ENCODE assay signal across 19 cellular contexts in the genomic region with DNA sequence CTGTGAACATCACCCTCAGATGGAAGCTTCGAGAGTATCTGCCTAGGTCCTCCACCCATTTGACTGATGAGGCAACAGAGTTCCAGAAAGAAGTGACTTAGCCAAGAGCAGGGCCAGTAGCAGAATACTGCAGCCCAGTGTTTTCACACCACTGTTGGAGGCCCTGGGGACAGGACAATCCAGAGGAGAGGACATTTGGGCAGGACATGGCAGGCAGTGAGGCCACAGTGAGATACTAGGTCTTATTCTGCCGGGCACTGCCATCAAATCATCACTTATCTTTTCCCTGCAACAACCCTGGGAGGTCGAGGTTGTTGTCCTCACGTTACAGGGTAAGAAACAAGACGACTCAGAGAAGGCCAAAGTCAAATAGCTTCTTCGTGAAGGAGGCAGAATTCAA. TPM values are rescaled to one million over a fixed set of nuclear protein-coding genes. Genes with fewer than 3 reads are reported as not detected.
DNase-seq lines count a peak whose midpoint lies in the region; ATAC-seq lines count a peak whose summit lies in the region.
"Had no signal": no experiment of that assay in that cellular context is flagged by ENCODE, and none has a peak within 500 bp of the region (broad histone marks: within the 10 kb centered on the region; RNA-seq: fewer than 3 reads in every experiment).

No MANE protein-coding gene starts in this region.

- peaks cover 25% of the 10 kb centered on the region for H3K27me3 Mint-ChIP-seq in activated CD4-positive, alpha-beta memory T cell treated with anti-CD3 and anti-CD28 coated beads, Interleukin-2, amount 10 ng/mL, durations not matched to agents 7 days and 5 days
- H3K27me3 Mint-ChIP-seq in activated CD4-positive, alpha-beta memory T cell treated with anti-CD3 and anti-CD28 coated beads for 36 hours = peaks cover 7% of the 10 kb centered on the region

- ATAC-seq in sciatic nerve = no peak
- no peak for ATAC-seq in HG03095 (IDR thresholded peaks at IDR 0.05; ENCODE audit: unreplicated experiment)

- peak; percentile 7 for DNase-seq in activated CD4-positive, alpha-beta memory T cell treated with anti-CD3 and anti-CD28 coated beads, Interleukin-2, amount 10 ng/mL, durations not matched to agents 7 days and 5 days
- no peak for DNase-seq in activated CD4-positive, alpha-beta memory T cell treated with anti-CD3 and anti-CD28 coated beads for 36 hours
- DNase-seq in D341Med (ENCODE audit: low spot score) = peak; percentile 2
- peak; percentile 38 for DNase-seq in islet precursor cell
- peak; percentile 19 for DNase-seq in sciatic nerve (ENCODE audit: low spot score)
- DNase-seq in NCI-H526 (lab: John Stamatoyannopoulos, UW) = no peak
- DNase-seq in cerebellum (ENCODE audit: low spot score) = no peak
- DNase-seq: ACHN; CD4-positive, alpha-beta T cell; COR-L47; DMS 273 treated with DMSO at 0.1 percent for 48 hours; DND-41; GOT3; HCEC 1CT; KG1; NCI-H1092 treated with DMSO at 0.1 percent for 48 hours; NCI-H1436 treated with DMSO at 0.1 percent for 48 hours; NCI-H1930 had no signal

- POLR2A ChIA-PET in activated CD4-positive, alpha-beta memory T cell treated with anti-CD3 and anti-CD28 coated beads, Interleukin-2, amount 10 ng/mL, durations not matched to agents 7 days and 5 days (lab: Charles Lee) = interaction anchor here (0.9 kb wide), 1 partner anchor 9 kb away, joined by 4 read pairs; no protein-coding TSS in a partner anchor
- POLR2A ChIA-PET in activated CD4-positive, alpha-beta memory T cell treated with anti-CD3 and anti-CD28 coated beads for 36 hours (lab: Charles Lee) = no interaction called here

- no peak overlapping the region for H3K4me3 Mint-ChIP-seq in activated CD4-positive, alpha-beta memory T cell treated with anti-CD3 and anti-CD28 coated beads, Interleukin-2, amount 10 ng/mL, durations not matched to agents 7 days and 5 days
- no peak overlapping the region for H3K4me3 Mint-ChIP-seq in activated CD4-positive, alpha-beta memory T cell treated with anti-CD3 and anti-CD28 coated beads for 36 hours
- H3K4me3 Mint-ChIP-seq: CD4-positive, alpha-beta T cell had no signal

- CTCF ChIA-PET in activated CD4-positive, alpha-beta memory T cell treated with anti-CD3 and anti-CD28 coated beads, Interleukin-2, amount 10 ng/mL, durations not matched to agents 7 days and 5 days (lab: Charles Lee) = no interaction called here
- CTCF ChIA-PET in activated CD4-positive, alpha-beta memory T cell treated with anti-CD3 and anti-CD28 coated beads for 36 hours (lab: Charles Lee) = no interaction called here

- no peak overlapping the region for H3K27ac Mint-ChIP-seq in activated CD4-positive, alpha-beta memory T cell treated with anti-CD3 and anti-CD28 coated beads, Interleukin-2, amount 10 ng/mL, durations not matched to agents 7 days and 5 days
- H3K27ac Mint-ChIP-seq in activated CD4-positive, alpha-beta memory T cell treated with anti-CD3 and anti-CD28 coated beads for 36 hours = no peak overlapping the region
- H3K27ac Mint-ChIP-seq: CD4-positive, alpha-beta T cell had no signal

- intact Hi-C loops in activated CD4-positive, alpha-beta memory T cell treated with anti-CD3 and anti-CD28 coated beads for 36 hours (cut with micrococcal nuclease) = no loop called here
- intact Hi-C loops in sciatic nerve (cut with DNase I) = no loop called here

- no peaks in the 10 kb centered on the region for H3K9me3 Mint-ChIP-seq in activated CD4-positive, alpha-beta memory T cell treated with anti-CD3 and anti-CD28 coated beads, Interleukin-2, amount 10 ng/mL, durations not matched to agents 7 days and 5 days
- H3K9me3 Mint-ChIP-seq in activated CD4-positive, alpha-beta memory T cell treated with anti-CD3 and anti-CD28 coated beads for 36 hours = no peaks in the 10 kb centered on the region
- H3K9me3 Mint-ChIP-seq: CD4-positive, alpha-beta T cell had no signal

- peaks cover 4% of the 10 kb centered on the region for H3K4me1 Mint-ChIP-seq in activated CD4-positive, alpha-beta memory T cell treated with anti-CD3 and anti-CD28 coated beads, Interleukin-2, amount 10 ng/mL, durations not matched to agents 7 days and 5 days
- H3K4me1 Mint-ChIP-seq in activated CD4-positive, alpha-beta memory T cell treated with anti-CD3 and anti-CD28 coated beads for 36 hours (ENCODE audit: low read depth) = peaks cover 2% of the 10 kb centered on the region

- H3K36me3 Mint-ChIP-seq in activated CD4-positive, alpha-beta memory T cell treated with anti-CD3 and anti-CD28 coated beads, Interleukin-2, amount 10 ng/mL, durations not matched to agents 7 days and 5 days (ENCODE audit: low read depth) = no peaks in the 10 kb centered on the region
- H3K36me3 Mint-ChIP-seq in activated CD4-positive, alpha-beta memory T cell treated with anti-CD3 and anti-CD28 coated beads for 36 hours = no peaks in the 10 kb centered on the region

RNA-seq across cellular contexts. Expression of a gene that starts 5.5 kb away (rescaled TPM):
- total RNA-seq in activated CD4-positive, alpha-beta memory T cell treated with anti-CD3 and anti-CD28 coated beads, Interleukin-2, amount 10 ng/mL, durations not matched to agents 7 days and 5 days = under 1 TPM in 1 of 2 experiments, not detected in 1; 0.20 TPM
- total RNA-seq in activated CD4-positive, alpha-beta memory T cell treated with anti-CD3 and anti-CD28 coated beads for 36 hours = under 1 TPM; 0.19 TPM
- total RNA-seq in sciatic nerve = 1.7 TPM
- 1.3 TPM for total RNA-seq in cerebellum

Comparison
In these comparisons a context has a peak if more than half of its experiments do, and no peak if none do; other contexts are left out.
1. DNase-seq: peak in activated CD4-positive, alpha-beta memory T cell treated with anti-CD3 and anti-CD28 coated beads, Interleukin-2, amount 10 ng/mL, durations not matched to agents 7 days and 5 days (single experiment), D341Med (single experiment), islet precursor cell (single experiment) and sciatic nerve (single experiment); none in activated CD4-positive, alpha-beta memory T cell treated with anti-CD3 and anti-CD28 coated beads for 36 hours (single experiment), NCI-H526 (0 of 2) and cerebellum (single experiment).